41 cellular contexts compared by ENCODE assay signal in genomic region chr9:81902191-81902590, GRCh38. TPM values are rescaled to one million over a fixed set of nuclear protein-coding genes. Genes with fewer than 3 reads are reported as not detected.
A peak's percentile ranks its signal among the peaks of the same experiment; 100 is the strongest.
DNase-seq lines count a peak whose midpoint lies in the region; ATAC-seq and TF ChIP-seq lines count a peak whose summit lies in the region.
"Had no signal": no experiment of that assay in that cellular context is flagged by ENCODE, and none has a peak within 500 bp of the region (broad histone marks: within the 10 kb centered on the region; RNA-seq: fewer than 3 reads in every experiment).

No MANE protein-coding gene starts in this region.

- no peaks in the 10 kb centered on the region for H3K4me1 Mint-ChIP-seq in activated CD4-positive, alpha-beta T cell treated with anti-CD3 and anti-CD28 coated beads, Interleukin-2, amount 10 ng/mL, durations not matched to agents 7 days and 5 days
- H3K4me1 Mint-ChIP-seq: activated naive CD4-positive, alpha-beta T cell treated with anti-CD3 and anti-CD28 coated beads, Interleukin-2, amount 50 U/mL, for 24 hours; neural crest cell; stimulated activated naive CD8-positive, alpha-beta T cell treated with anti-CD3 and anti-CD28 coated beads, Interleukin-15, amount 100 ng/mL, for 72 hours had no signal

- in situ Hi-C loops in GM23248 (cut with MboI) = no loop called here

- H3K27me3 ChIP-seq in GM23248 (replicated peaks; ENCODE audit: insufficient read depth) = no peaks in the 10 kb centered on the region
- H3K27me3 ChIP-seq in thoracic aorta (replicated peaks; ENCODE audit: insufficient read depth) = no peaks in the 10 kb centered on the region
- H3K27me3 ChIP-seq: gastroesophageal sphincter, hepatocyte, spleen, tibial artery, vagina had no signal

- DNase-seq in GM23248 (peak; percentile 65), astrocyte of the hippocampus (ENCODE audit: low read depth, low spot score) (peak; percentile 33), fibroblast of the aortic adventitia (ENCODE audit: low read depth) (peak; percentile 81), thoracic aorta (ENCODE audit: low spot score) (no peak), T-helper 2 cell (no peak), hypothalamus (lab: John Stamatoyannopoulos, UW) (no peak)
- DNase-seq in activated CD4-positive, alpha-beta T cell treated with anti-CD3 and anti-CD28 coated beads, Interleukin-2, amount 10 ng/mL, durations not matched to agents 7 days and 5 days = no peak
- DNase-seq: activated CD8-positive, alpha-beta memory T cell treated with anti-CD3 and anti-CD28 coated beads for 24 hours; activated T-cell treated with anti-CD3 and anti-CD28 coated beads for 4 hours; amygdala; Caco-2; effector memory CD8-positive, alpha-beta T cell; erythroblast; GF-D8; left cardiac atrium; mesendoderm; NCI-H146; NCI-H345; NCI-H69; PC-9; right cardiac atrium; spleen; stimulated activated CD4-positive, alpha-beta T cell treated with anti-CD3 and anti-CD28 coated beads, Interleukin-2, amount 100 ng/mL, for 24 hours; stimulated activated CD8-positive, alpha-beta memory T cell treated with anti-CD3 and anti-CD28 coated beads, Interleukin-4, amount 100 ng/mL, for 48 hours; stimulated activated naive CD8-positive, alpha-beta T cell treated with anti-CD3 and anti-CD28 coated beads, Interleukin-15, amount 100 ng/mL, for 72 hours; tibial artery had no signal

- no peaks in the 10 kb centered on the region for H3K9me3 Mint-ChIP-seq in activated CD4-positive, alpha-beta T cell treated with anti-CD3 and anti-CD28 coated beads, Interleukin-2, amount 10 ng/mL, durations not matched to agents 7 days and 5 days
- H3K9me3 Mint-ChIP-seq: activated naive CD4-positive, alpha-beta T cell treated with anti-CD3 and anti-CD28 coated beads, Interleukin-2, amount 50 U/mL, for 24 hours; GM23338; stimulated activated naive CD8-positive, alpha-beta T cell treated with anti-CD3 and anti-CD28 coated beads, Interleukin-15, amount 100 ng/mL, for 72 hours had no signal

- no peaks in the 10 kb centered on the region for H4K20me1 ChIP-seq in GM23248 (ENCODE audit: insufficient read depth)

- H3F3A ChIP-seq in GM23248 (ENCODE audit: insufficient read depth) = peaks cover 8% of the 10 kb centered on the region; the same call in 1 of the 2 replicates

- H3K36me3 Mint-ChIP-seq in activated CD4-positive, alpha-beta T cell treated with anti-CD3 and anti-CD28 coated beads, Interleukin-2, amount 10 ng/mL, durations not matched to agents 7 days and 5 days (ENCODE audit: low read depth) = no peaks in the 10 kb centered on the region
- H3K36me3 Mint-ChIP-seq: activated naive CD4-positive, alpha-beta T cell treated with anti-CD3 and anti-CD28 coated beads, Interleukin-2, amount 50 U/mL, for 24 hours had no signal

- H3K36me3 ChIP-seq in GM23248 (ENCODE audit: low read depth) (no peaks in the 10 kb centered on the region), thoracic aorta (no peaks in the 10 kb centered on the region)
- H3K36me3 ChIP-seq: gastroesophageal sphincter, spleen, tibial artery, vagina had no signal

- no peak overlapping the region for H3K27ac Mint-ChIP-seq in activated CD4-positive, alpha-beta T cell treated with anti-CD3 and anti-CD28 coated beads, Interleukin-2, amount 10 ng/mL, durations not matched to agents 7 days and 5 days
- H3K27ac Mint-ChIP-seq: activated naive CD4-positive, alpha-beta T cell treated with anti-CD3 and anti-CD28 coated beads, Interleukin-2, amount 50 U/mL, for 24 hours; effector memory CD8-positive, alpha-beta T cell; GM23338; stimulated activated naive CD8-positive, alpha-beta T cell treated with anti-CD3 and anti-CD28 coated beads, Interleukin-15, amount 100 ng/mL, for 72 hours had no signal

- H3K4me3 Mint-ChIP-seq in activated CD4-positive, alpha-beta T cell treated with anti-CD3 and anti-CD28 coated beads, Interleukin-2, amount 10 ng/mL, durations not matched to agents 7 days and 5 days = no peak overlapping the region
- H3K4me3 Mint-ChIP-seq: activated naive CD4-positive, alpha-beta T cell treated with anti-CD3 and anti-CD28 coated beads, Interleukin-2, amount 50 U/mL, for 24 hours; effector memory CD8-positive, alpha-beta T cell; GM23338; neural crest cell; stimulated activated naive CD8-positive, alpha-beta T cell treated with anti-CD3 and anti-CD28 coated beads, Interleukin-15, amount 100 ng/mL, for 72 hours had no signal

- WGBS in GM23248 (ENCODE audit: low coverage in 1 of 2, low lambda C conversion rate in 2 of 2, missing lambda C conversion rate in 2 of 2), 2 experiments = 25 to 33% methylated on average over 2 of the region's 2 CpGs

- CTCF ChIA-PET in activated CD4-positive, alpha-beta T cell treated with anti-CD3 and anti-CD28 coated beads, Interleukin-2, amount 10 ng/mL, durations not matched to agents 7 days and 5 days (lab: Charles Lee) = no interaction called here

- H3K9me3 ChIP-seq in GM23248 (ENCODE audit: low read depth) (no peaks in the 10 kb centered on the region), thoracic aorta (no peaks in the 10 kb centered on the region)
- H3K9me3 ChIP-seq: Caco-2, gastroesophageal sphincter, tibial artery, vagina had no signal

- no peak overlapping the region for H3K9ac ChIP-seq in GM23248
- H3K9ac ChIP-seq: parathyroid adenoma had no signal

- H3K79me2 ChIP-seq in GM23248 (ENCODE audit: insufficient read depth) = no peaks in the 10 kb centered on the region
- H3K79me2 ChIP-seq: hepatocyte, parathyroid adenoma had no signal

- peak overlapping the region; percentile 37; the same call in 1 of the 2 replicates for H3K27ac ChIP-seq in GM23248
- peak overlapping the region; percentile 38 to 42 for H3K27ac ChIP-seq in thoracic aorta
- H3K27ac ChIP-seq: C4-2B, gastroesophageal sphincter, parathyroid adenoma, PC-9, spleen, tibial artery, vagina had no signal

- POLR2A ChIA-PET in activated CD4-positive, alpha-beta T cell treated with anti-CD3 and anti-CD28 coated beads, Interleukin-2, amount 10 ng/mL, durations not matched to agents 7 days and 5 days (lab: Charles Lee) = no interaction called here

- peak overlapping the region; percentile 30; the same call in 1 of the 2 replicates for H2AFZ ChIP-seq in GM23248
- H2AFZ ChIP-seq: hepatocyte, parathyroid adenoma, PC-9 had no signal

- peak overlapping the region; percentile 54 for H3K4me2 ChIP-seq in GM23248 (ENCODE audit: unreplicated experiment)
- H3K4me2 ChIP-seq: GM23338, hepatocyte, PC-9 had no signal

- H3K27me3 Mint-ChIP-seq in activated CD4-positive, alpha-beta T cell treated with anti-CD3 and anti-CD28 coated beads, Interleukin-2, amount 10 ng/mL, durations not matched to agents 7 days and 5 days = no peaks in the 10 kb centered on the region
- H3K27me3 Mint-ChIP-seq: activated naive CD4-positive, alpha-beta T cell treated with anti-CD3 and anti-CD28 coated beads, Interleukin-2, amount 50 U/mL, for 24 hours; effector memory CD8-positive, alpha-beta T cell; stimulated activated naive CD8-positive, alpha-beta T cell treated with anti-CD3 and anti-CD28 coated beads, Interleukin-15, amount 100 ng/mL, for 72 hours had no signal

- H3K4me1 ChIP-seq in GM23248 (ENCODE audit: insufficient read depth) (peaks cover 20% of the 10 kb centered on the region), thoracic aorta (ENCODE audit: control insufficient read depth in 1 of 2, low read depth in 2 of 2) (peaks cover 13 to 17% of the 10 kb centered on the region in 2 donors)
- H3K4me1 ChIP-seq: Caco-2, parathyroid adenoma, spleen, vagina had no signal

- TF ChIP-seq CTCF in fibroblast of the aortic adventitia (IDR thresholded peaks at IDR 0.05; ENCODE audit: insufficient read depth, low read length) = no peak
- no peak for TF ChIP-seq CTCF in thoracic aorta (IDR thresholded peaks at IDR 0.05)

- ATAC-seq in thoracic aorta (ENCODE audit: insufficient number of reproducible peaks, low FRiP score, low read depth) = peak; percentile 86
- ATAC-seq: effector memory CD8-positive, alpha-beta T cell; gastroesophageal sphincter; GM23338; HepG2; right cardiac atrium; Right ventricle myocardium inferior; stimulated activated naive CD8-positive, alpha-beta T cell treated with anti-CD3 and anti-CD28 coated beads, Interleukin-15, amount 100 ng/mL, for 72 hours had no signal

- H3K4me3 ChIP-seq in GM23248 = no peak overlapping the region
- no peak overlapping the region for H3K4me3 ChIP-seq in fibroblast of the aortic adventitia (ENCODE audit: low read depth, low read length)
- H3K4me3 ChIP-seq in thoracic aorta = no peak overlapping the region
- H3K4me3 ChIP-seq: coronary artery, gastroesophageal sphincter, GM23338, hepatocyte, PC-9, spleen, tibial artery, vagina had no signal

- no peaks in the 10 kb centered on the region for H3K9me2 ChIP-seq in GM23248 (ENCODE audit: insufficient read depth)

RNA-seq across cellular contexts. Expression of gene SPATA31D4, which starts 26.0 kb away (rescaled TPM):
- total RNA-seq in GM23248 (2014; rRNA removed; shearing (Covaris generic)) = not detected in 2 replicates
- not detected in 2 replicates for polyA plus RNA-seq in GM23248 (2016; fragmentation: Nextera tagmentation; extraction: Ambion mirVana)
- total RNA-seq in fibroblast of the aortic adventitia (ENCODE audit: low replicate concordance) = not detected in 2 replicates
- total RNA-seq in thoracic aorta = not detected
- not detected for total RNA-seq in activated CD4-positive, alpha-beta T cell treated with anti-CD3 and anti-CD28 coated beads, Interleukin-2, amount 10 ng/mL, durations not matched to agents 7 days and 5 days
- total RNA-seq: Caco-2; cardiac septum; gastroesophageal sphincter; GM23338; hepatocyte; HepG2; left cardiac atrium; LHCN-M2; neural crest cell; PC-9; right cardiac atrium; Right ventricle myocardium inferior; spleen; T-helper 2 cell treated with Interferon-gamma antibody and Interleukin-4, amounts not matched to agents 100 ng/mL and 5 ng/mL, for 36 hours; vagina had no signal
- polyA plus RNA-seq: AG04450, GM23338, hepatocyte, HepG2, right cardiac atrium had no signal

RNA-seq across cellular contexts. Expression of gene SPATA31D3, which starts 41.1 kb away (rescaled TPM):
- not detected in 2 replicates for total RNA-seq in GM23248 (2014; rRNA removed; shearing (Covaris generic))
- polyA plus RNA-seq in GM23248 (2016; fragmentation: Nextera tagmentation; extraction: Ambion mirVana) = not detected in 2 replicates
- total RNA-seq in fibroblast of the aortic adventitia (ENCODE audit: low replicate concordance) = not detected in 2 replicates
- not detected for total RNA-seq in thoracic aorta
- total RNA-seq in activated CD4-positive, alpha-beta T cell treated with anti-CD3 and anti-CD28 coated beads, Interleukin-2, amount 10 ng/mL, durations not matched to agents 7 days and 5 days = not detected
- total RNA-seq: Caco-2; cardiac septum; gastroesophageal sphincter; GM23338; hepatocyte; HepG2; left cardiac atrium; LHCN-M2; neural crest cell; PC-9; right cardiac atrium; Right ventricle myocardium inferior; spleen; T-helper 2 cell treated with Interferon-gamma antibody and Interleukin-4, amounts not matched to agents 100 ng/mL and 5 ng/mL, for 36 hours; vagina had no signal
- polyA plus RNA-seq: AG04450, GM23338, hepatocyte, HepG2, right cardiac atrium had no signal

Comparison
In these comparisons a context has a peak if more than half of its experiments do, and no peak if none do; other contexts are left out.
1. DNase-seq: peak in GM23248 (single experiment), astrocyte of the hippocampus (single experiment) and fibroblast of the aortic adventitia (single experiment); none in thoracic aorta (single experiment), T-helper 2 cell (0 of 5), hypothalamus (0 of 51) and activated CD4-positive, alpha-beta T cell treated with anti-CD3 and anti-CD28 coated beads, Interleukin-2, amount 10 ng/mL, durations not matched to agents 7 days and 5 days (single experiment).